18 cellular contexts compared by ENCODE assay signal in genomic region chr3:15754047-15754446, GRCh38. TPM values are rescaled to one million over a fixed set of nuclear protein-coding genes. Genes with fewer than 3 reads are reported as not detected.
DNase-seq lines count a peak whose midpoint lies in the region; ATAC-seq, FAIRE-seq and TF ChIP-seq lines count a peak whose summit lies in the region.
"Had no signal": no experiment of that assay in that cellular context is flagged by ENCODE, and none has a peak within 500 bp of the region (broad histone marks: within the 10 kb centered on the region; RNA-seq: fewer than 3 reads in every experiment).

No MANE protein-coding gene starts in this region.

- intact Hi-C loops in upper lobe of right lung (cut with DNase I) = no loop called here

- peaks cover 40% of the 10 kb centered on the region for H3K36me3 Mint-ChIP-seq in osteocyte (ENCODE audit: unreplicated experiment)

- H3K4me1 ChIP-seq in upper lobe of right lung = no peaks in the 10 kb centered on the region
- H3K4me1 ChIP-seq: uterus had no signal

- TF ChIP-seq POLR2A in GM12891 (IDR thresholded peaks at IDR 0.05; ENCODE audit: low read depth, low read length) = no peak

- no peak overlapping the region for H3K27ac ChIP-seq in upper lobe of right lung
- H3K27ac ChIP-seq: uterus had no signal

- peaks cover 80% of the 10 kb centered on the region for H3K4me1 Mint-ChIP-seq in osteocyte (ENCODE audit: unreplicated experiment)

- ATAC-seq in upper lobe of right lung = no peak

- FAIRE-seq in GM12891 (lab: Jason Lieb, UNC) = peak; percentile 38
- FAIRE-seq: TTC549 had no signal

- peak overlapping the region; percentile 85 for H3K27ac Mint-ChIP-seq in osteocyte (ENCODE audit: unreplicated experiment)

- H3K9me3 Mint-ChIP-seq in osteocyte (ENCODE audit: unreplicated experiment) = peaks cover 5% of the 10 kb centered on the region
- H3K9me3 Mint-ChIP-seq: naive B cell had no signal

- no peaks in the 10 kb centered on the region for H3K27me3 ChIP-seq in upper lobe of right lung
- H3K27me3 ChIP-seq: uterus had no signal

- TF ChIP-seq CTCF in choroid plexus epithelial cell (conservative IDR thresholded peaks at IDR 0.05; ENCODE audit: low read depth, low read length) (no peak), osteocyte (IDR thresholded peaks at IDR 0.05) (no peak), upper lobe of right lung (IDR thresholded peaks at IDR 0.05) (no peak)

- H3K4me3 ChIP-seq in choroid plexus epithelial cell (ENCODE audit: low read depth, low read length) = no peak overlapping the region
- no peak overlapping the region for H3K4me3 ChIP-seq in upper lobe of right lung
- H3K4me3 ChIP-seq: uterus had no signal

- H3K4me3 Mint-ChIP-seq in osteocyte (ENCODE audit: unreplicated experiment) = peak overlapping the region; percentile 26
- H3K4me3 Mint-ChIP-seq: brain had no signal

- H3K36me3 ChIP-seq in upper lobe of right lung = no peaks in the 10 kb centered on the region
- H3K36me3 ChIP-seq: uterus had no signal

- H3K9me3 ChIP-seq in upper lobe of right lung = no peaks in the 10 kb centered on the region
- H3K9me3 ChIP-seq: uterus had no signal

- DNase-seq in GM12891 (ENCODE audit: insufficient read length, low spot score) = no peak
- peak; percentile 52 for DNase-seq in RKO (ENCODE audit: low spot score)
- DNase-seq in choroid plexus epithelial cell (ENCODE audit: low read depth) = peak; percentile 60
- no peak for DNase-seq in osteocyte (ENCODE audit: extremely low spot score, unreplicated experiment)
- DNase-seq in NCI-H2081 (lab: John Stamatoyannopoulos, UW) = no peak
- no peak for DNase-seq in upper lobe of right lung
- no peak for DNase-seq in stimulated activated CD4-positive, alpha-beta T cell treated with anti-CD3 and anti-CD28 coated beads, Interleukin-4, amount 100 ng/mL, for 1 hour
- DNase-seq in stimulated activated CD4-positive, alpha-beta T cell treated with anti-CD3 and anti-CD28 coated beads, Interleukin-4, amount 100 ng/mL, for 4 hours = no peak
- DNase-seq: activated CD8-positive, alpha-beta memory T cell treated with anti-CD3 and anti-CD28 coated beads for 24 hours; activated gamma-delta T cell; left ventricle myocardium superior; naive B cell; NCI-H187 treated with DMSO at 0.1 percent for 48 hours; Right ventricle myocardium superior; stimulated activated CD4-positive, alpha-beta T cell treated with anti-CD3 and anti-CD28 coated beads, Interleukin-1b, Interleukin-23, amount 100 ng/mL, for 48 hours; uterus had no signal

- H3K27me3 Mint-ChIP-seq in osteocyte (ENCODE audit: unreplicated experiment) = no peaks in the 10 kb centered on the region
- H3K27me3 Mint-ChIP-seq: brain, naive B cell had no signal

TF ChIP-seq in GM12891, 5 proteins besides CTCF, POLR2A, EP300 and RAD21:
- no peak for TF ChIP-seq POU2F2 (IDR thresholded peaks at IDR 0.05; ENCODE audit: low read depth, low read length)
- TF ChIP-seq PAX5 (IDR thresholded peaks at IDR 0.05; ENCODE audit: insufficient read depth, low read length, severe bottlenecking) = no peak
- TF ChIP-seq SPI1 (IDR thresholded peaks at IDR 0.05; ENCODE audit: low read depth, low read length) = no peak
- no peak for TF ChIP-seq POLR2AphosphoS5 (IDR thresholded peaks at IDR 0.05; ENCODE audit: low read depth, low read length)
- no peak for TF ChIP-seq TAF1 (IDR thresholded peaks at IDR 0.05; ENCODE audit: low read depth, low read length)

RNA-seq across cellular contexts. Expression of gene ANKRD28, which starts 43.7 kb away (rescaled TPM):
- polyA plus RNA-seq in GM12891 (2012; ENCODE audit: low read depth, missing spikeins) = 15.1 TPM
- total RNA-seq in osteocyte (151 and 160 TPM in 2 replicates), upper lobe of right lung (50.3 TPM)

Comparison
In these comparisons a context has a peak if more than half of its experiments do, and no peak if none do; other contexts are left out.
1. DNase-seq: peak in RKO (single experiment) and choroid plexus epithelial cell (single experiment); none in GM12891 (single experiment), osteocyte (single experiment), NCI-H2081 (0 of 2), upper lobe of right lung (single experiment), stimulated activated CD4-positive, alpha-beta T cell treated with anti-CD3 and anti-CD28 coated beads, Interleukin-4, amount 100 ng/mL, for 1 hour (single experiment) and stimulated activated CD4-positive, alpha-beta T cell treated with anti-CD3 and anti-CD28 coated beads, Interleukin-4, amount 100 ng/mL, for 4 hours (0 of 2).